In genomic region chr17:81563861-81564586, GRCh38 we compare ENCODE assay signal across 22 cellular contexts. TPM values are rescaled to one million over a fixed set of nuclear protein-coding genes. Genes with fewer than 3 reads are reported as not detected.
A peak's percentile ranks its signal among the peaks of the same experiment; 100 is the strongest.
DNase-seq lines count a peak whose midpoint lies in the region; ATAC-seq and TF ChIP-seq lines count a peak whose summit lies in the region.
"Had no signal": no experiment of that assay in that cellular context is flagged by ENCODE, and none has a peak within 500 bp of the region (broad histone marks: within the 10 kb centered on the region; RNA-seq: fewer than 3 reads in every experiment).

No MANE protein-coding gene starts in this region.

- H3K27me3 Mint-ChIP-seq in stimulated activated naive B cell treated with anti-CD40 and anti-IgM and Interleukin-4, amounts not matched to agents 10 μg/mL and 1 μg/mL and 100 μg/mL, for 72 hours, result no peaks in the 10 kb centered on the region
- H3K27me3 Mint-ChIP-seq: IgD-negative memory B cell had no signal

- H2AFZ ChIP-seq in fibroblast of lung (ENCODE audit: low read length), result no peak overlapping the region

- H3K27me3 ChIP-seq in fibroblast of lung (ENCODE audit: control insufficient read depth, insufficient read depth, low read length), result no peaks in the 10 kb centered on the region
- H3K27me3 ChIP-seq: BLaER1, pancreas, Peyer's patch had no signal

- peaks cover 15% of the 10 kb centered on the region for H3K36me3 ChIP-seq in fibroblast of lung (ENCODE audit: control insufficient read depth, insufficient read depth, low read length)

- no peak overlapping the region for H3K9ac ChIP-seq in fibroblast of lung (ENCODE audit: insufficient read depth, low read length)
- H3K9ac ChIP-seq: BLaER1 had no signal

- peaks cover 35% of the 10 kb centered on the region for H3K4me1 ChIP-seq in fibroblast of lung (ENCODE audit: control insufficient read depth, extremely low read depth, insufficient read depth, low read length)

- H3K36me3 Mint-ChIP-seq in stimulated activated naive B cell treated with anti-CD40 and anti-IgM and Interleukin-4, amounts not matched to agents 10 μg/mL and 1 μg/mL and 100 μg/mL, for 72 hours, result peaks cover 38 to 47% of the 10 kb centered on the region in 2 donors

- no peak overlapping the region for H3K27ac Mint-ChIP-seq in stimulated activated naive B cell treated with anti-CD40 and anti-IgM and Interleukin-4, amounts not matched to agents 10 μg/mL and 1 μg/mL and 100 μg/mL, for 72 hours
- H3K27ac Mint-ChIP-seq: T-helper 1 cell treated with Interleukin-12 subunit alpha and Interleukin-12 subunit beta and Interleukin-4 antibody, amounts not matched to agents 30 μg/mL and 1 μg/mL, for 36 hours had no signal

- H3K4me2 ChIP-seq in fibroblast of lung (ENCODE audit: extremely low read depth, insufficient read depth, low read length), result no peak overlapping the region
- H3K4me2 ChIP-seq: BLaER1 had no signal

- no peak overlapping the region for H3K4me3 Mint-ChIP-seq in stimulated activated naive B cell treated with anti-CD40 and anti-IgM and Interleukin-4, amounts not matched to agents 10 μg/mL and 1 μg/mL and 100 μg/mL, for 72 hours
- H3K4me3 Mint-ChIP-seq: IgD-negative memory B cell; T-helper 1 cell treated with Interleukin-12 subunit alpha and Interleukin-12 subunit beta and Interleukin-4 antibody, amounts not matched to agents 30 μg/mL and 1 μg/mL, for 36 hours had no signal

- H3K9me3 ChIP-seq in fibroblast of lung (ENCODE audit: control insufficient read depth, insufficient read depth, low read depth, low read length), result no peaks in the 10 kb centered on the region
- H3K9me3 ChIP-seq: BLaER1, pancreas, Peyer's patch had no signal

- no peaks in the 10 kb centered on the region for H4K20me1 ChIP-seq in fibroblast of lung (ENCODE audit: control insufficient read depth, extremely low read depth, insufficient read depth, low read length)

- H3K4me1 Mint-ChIP-seq in stimulated activated naive B cell treated with anti-CD40 and anti-IgM and Interleukin-4, amounts not matched to agents 10 μg/mL and 1 μg/mL and 100 μg/mL, for 72 hours, result peaks cover 12 to 35% of the 10 kb centered on the region in 2 donors

- peak; percentile 80 for DNase-seq in HCEC 1CT
- peak; percentile 41 for DNase-seq in SIG-M5 (lab: John Stamatoyannopoulos, UW)
- DNase-seq in fibroblast of lung (ENCODE audit: low read depth in 2 of 2), result peak; percentile 59 to 87
- peak; percentile 74 for DNase-seq in renal cortical epithelial cell (ENCODE audit: low read depth)
- no peak for DNase-seq in stimulated activated naive B cell treated with anti-CD40 and anti-IgM and Interleukin-4, amounts not matched to agents 10 μg/mL and 1 μg/mL and 100 μg/mL, for 72 hours
- DNase-seq in kidney tubule cell (ENCODE audit: low spot score), result no peak
- no peak for DNase-seq in 8988T
- DNase-seq: activated CD4-positive, CD25-positive, alpha-beta regulatory T cell treated with anti-CD3 and anti-CD28 coated beads, Interleukin-2, amount 50 U/mL, for 72 hours; activated CD8-positive, alpha-beta memory T cell treated with anti-CD3 and anti-CD28 coated beads, Interleukin-2, amount 50 U/mL, for 4 hours; activated naive CD4-positive, alpha-beta T cell treated with anti-CD3 and anti-CD28 coated beads, Interleukin-2, amount 50 U/mL, for 16 hours; caudate nucleus; glutamatergic neuron; islet precursor cell; NCI-H1694; NCI-H510A; Peyer's patch; stimulated activated naive CD8-positive, alpha-beta T cell treated with anti-CD3 and anti-CD28 coated beads, Interleukin-15, Interleukin-2, amounts not matched to agents 100 U/mL and 50 U/mL, for 24 hours had no signal

- ATAC-seq in stimulated activated naive B cell treated with anti-CD40 and anti-IgM and Interleukin-4, amounts not matched to agents 10 μg/mL and 1 μg/mL and 100 μg/mL, for 72 hours (replicated peaks), result no peak
- no peak for ATAC-seq in GM18517 (IDR thresholded peaks at IDR 0.05; ENCODE audit: unreplicated experiment)
- ATAC-seq: pancreas; stimulated activated naive CD8-positive, alpha-beta T cell treated with anti-CD3 and anti-CD28 coated beads, Interleukin-15, Interleukin-2, amounts not matched to agents 100 U/mL and 50 U/mL, for 24 hours had no signal

- peak overlapping the region; percentile 4 for H3K27ac ChIP-seq in fibroblast of lung (ENCODE audit: insufficient read depth, low read length)
- H3K27ac ChIP-seq: BLaER1, pancreas, Peyer's patch had no signal

- no peak for TF ChIP-seq CTCF in fibroblast of lung (conservative IDR thresholded peaks at IDR 0.05 in 1 of 2, IDR thresholded peaks at IDR 0.05 in 1 of 2; ENCODE audit: low read depth in 1 of 2, low read length in 2 of 2)

- no peak overlapping the region for H3K4me3 ChIP-seq in fibroblast of lung (replicated peaks in 1 of 4; ENCODE audit: control extremely low read depth in 1 of 4, insufficient read depth in 1 of 4, low read depth in 3 of 4, low read length in 4 of 4)
- H3K4me3 ChIP-seq: BLaER1, pancreas, Peyer's patch had no signal

- peaks cover 2% of the 10 kb centered on the region for H3K79me2 ChIP-seq in fibroblast of lung (ENCODE audit: control insufficient read depth, insufficient read depth, low read length)

- H3K9me3 Mint-ChIP-seq in stimulated activated naive B cell treated with anti-CD40 and anti-IgM and Interleukin-4, amounts not matched to agents 10 μg/mL and 1 μg/mL and 100 μg/mL, for 72 hours, result no peaks in the 10 kb centered on the region
- H3K9me3 Mint-ChIP-seq: IgD-negative memory B cell; T-helper 1 cell treated with Interleukin-12 subunit alpha and Interleukin-12 subunit beta and Interleukin-4 antibody, amounts not matched to agents 30 μg/mL and 1 μg/mL, for 36 hours had no signal

RNA-seq across cellular contexts. Expression of gene FAAP100, which starts 11.9 kb away (rescaled TPM):
- total RNA-seq in fibroblast of lung, result 10.4 and 12.6 TPM in 2 replicates
- 6.7 and 8.1 TPM in 2 replicates for polyA plus RNA-seq in fibroblast of lung
- polyA plus RNA-seq in fibroblast of lung (2012), result 13.7 and 19.1 TPM in 2 replicates
- 17.6 and 22.4 TPM in 2 replicates for polyA minus RNA-seq in fibroblast of lung (ENCODE audit: low replicate concordance)
- total RNA-seq in renal cortical epithelial cell, result 13.2 and 22.2 TPM in 2 replicates

RNA-seq across cellular contexts. Expression of gene FSCN2, which starts 35.8 kb away (rescaled TPM):
- total RNA-seq in fibroblast of lung (1.5 and 2.0 TPM in 2 replicates), renal cortical epithelial cell (3.1 and 4.7 TPM in 2 replicates)
- polyA plus RNA-seq in fibroblast of lung, result 0.07 and 0.35 TPM in 2 replicates
- polyA plus RNA-seq in fibroblast of lung (2012), result 0.21 and 0.73 TPM in 2 replicates
- 0.39 TPM in 1 of 2 replicates, not detected in the other for polyA minus RNA-seq in fibroblast of lung (ENCODE audit: low replicate concordance)

RNA-seq across cellular contexts. Expression of gene ACTG1, which starts 51.4 kb away (rescaled TPM):
- 5,538 and 6,636 TPM in 2 replicates for total RNA-seq in fibroblast of lung
- polyA plus RNA-seq in fibroblast of lung, result 8,446 and 8,888 TPM in 2 replicates
- polyA plus RNA-seq in fibroblast of lung (2012), result 6,897 and 7,279 TPM in 2 replicates
- polyA minus RNA-seq in fibroblast of lung (ENCODE audit: low replicate concordance), result 10,903 and 14,156 TPM in 2 replicates
- total RNA-seq in renal cortical epithelial cell, result 4,821 and 6,713 TPM in 2 replicates

Comparison
In these comparisons a context has a peak if more than half of its experiments do, and no peak if none do; other contexts are left out.
1. DNase-seq: peak in HCEC 1CT (single experiment), SIG-M5 (single experiment), fibroblast of lung (2 of 2) and renal cortical epithelial cell (single experiment); none in stimulated activated naive B cell treated with anti-CD40 and anti-IgM and Interleukin-4, amounts not matched to agents 10 μg/mL and 1 μg/mL and 100 μg/mL, for 72 hours (single experiment), kidney tubule cell (single experiment) and 8988T (single experiment).